ENCODE assay signal across 8 cellular contexts in genomic region chr17:17496189-17497064, GRCh38. TPM values are rescaled to one million over a fixed set of nuclear protein-coding genes. Genes with fewer than 3 reads are reported as not detected.
DNase-seq lines count a peak whose midpoint lies in the region; ATAC-seq and TF ChIP-seq lines count a peak whose summit lies in the region.

Gene RASD1 (minus strand): TSS chr17:17496395. CDS start chr17:17496181, 214 bp downstream.

- no peak within 1 kb of the TSS for H4K91ac ChIP-seq in trophoblast cell (ENCODE audit: low read depth, low read length)

- peak within 1 kb of the TSS; percentile 79 for H2AFZ ChIP-seq in trophoblast cell (ENCODE audit: insufficient read depth, low read length, poor library complexity)

- H3K27me3 Mint-ChIP-seq in activated naive CD8-positive, alpha-beta T cell treated with anti-CD3 and anti-CD28 coated beads, Interleukin-2, amount 10 ng/mL, durations not matched to agents 7 days and 5 days, result peaks cover 21% of the 10 kb centered on the region

- DNase-seq in Caki2 (ENCODE audit: low read depth) (peak; percentile 65), LHCN-M2 (ENCODE audit: low read depth) (peak; percentile 72), cardiac muscle cell (ENCODE audit: low read depth in 1 of 2, low spot score in 1 of 2) (peak; percentile 92 to 93), trophoblast cell (peak; percentile 87 to 89), tibial artery (peak; percentile 83 to 94)
- DNase-seq in activated naive CD8-positive, alpha-beta T cell treated with anti-CD3 and anti-CD28 coated beads, Interleukin-2, amount 10 ng/mL, durations not matched to agents 7 days and 5 days, result peak; percentile 93

- peaks cover 13% of the 10 kb centered on the region for H3K4me1 Mint-ChIP-seq in activated naive CD8-positive, alpha-beta T cell treated with anti-CD3 and anti-CD28 coated beads, Interleukin-2, amount 10 ng/mL, durations not matched to agents 7 days and 5 days

- H3K14ac ChIP-seq in trophoblast cell (ENCODE audit: low read length), result no peak within 1 kb of the TSS

- H4K12ac ChIP-seq in trophoblast cell (ENCODE audit: low read depth, low read length), result peak within 1 kb of the TSS; percentile 0

- no peak within 1 kb of the TSS for H2BK5ac ChIP-seq in trophoblast cell (ENCODE audit: low read depth, low read length, poor library complexity)

- H3K4me1 ChIP-seq in cardiac muscle cell (ENCODE audit: low read depth) (no peaks in the 10 kb centered on the region), trophoblast cell (ENCODE audit: control insufficient read depth in 1 of 2, insufficient read depth in 2 of 2, low read length in 2 of 2) (peaks cover 10 to 19% of the 10 kb centered on the region in 2 experiments), tibial artery (peaks cover 0 to 35% (median 19%) of the 10 kb centered on the region in 4 donors)

- POLR2A ChIA-PET in activated naive CD8-positive, alpha-beta T cell treated with anti-CD3 and anti-CD28 coated beads, Interleukin-2, amount 10 ng/mL, durations not matched to agents 7 days and 5 days (lab: Charles Lee), result interaction anchor here (0.6 to 2.8 kb wide), 5 partner anchors 9 to 270 kb away, joined by 3 to 13 read pairs (median 4); no protein-coding TSS in a partner anchor

- no peak within 1 kb of the TSS for H3K27ac Mint-ChIP-seq in activated naive CD8-positive, alpha-beta T cell treated with anti-CD3 and anti-CD28 coated beads, Interleukin-2, amount 10 ng/mL, durations not matched to agents 7 days and 5 days

- peak; percentile 63 for TF ChIP-seq CTCF in cardiac muscle cell (IDR thresholded peaks at IDR 0.05; ENCODE audit: low read depth, low read length)
- peak; percentile 93 to 94 for TF ChIP-seq CTCF in tibial artery (IDR thresholded peaks at IDR 0.05)

- peak within 1 kb of the TSS; percentile 75 for H3K27ac ChIP-seq in cardiac muscle cell
- H3K27ac ChIP-seq in trophoblast cell (ENCODE audit: low read depth, low read length), result no peak within 1 kb of the TSS
- peak within 1 kb of the TSS; percentile 57 to 76 for H3K27ac ChIP-seq in tibial artery

- H3K9me3 Mint-ChIP-seq in activated naive CD8-positive, alpha-beta T cell treated with anti-CD3 and anti-CD28 coated beads, Interleukin-2, amount 10 ng/mL, durations not matched to agents 7 days and 5 days, result no peaks in the 10 kb centered on the region

- peak within 1 kb of the TSS; percentile 76 for H3K4me3 Mint-ChIP-seq in activated naive CD8-positive, alpha-beta T cell treated with anti-CD3 and anti-CD28 coated beads, Interleukin-2, amount 10 ng/mL, durations not matched to agents 7 days and 5 days

- H2BK12ac ChIP-seq in trophoblast cell (ENCODE audit: low read length), result no peak within 1 kb of the TSS

- H3K18ac ChIP-seq in trophoblast cell (ENCODE audit: low read length), result no peak within 1 kb of the TSS

- H3K9me3 ChIP-seq in cardiac muscle cell (ENCODE audit: low read depth), result no peaks in the 10 kb centered on the region
- H3K9me3 ChIP-seq in trophoblast cell (ENCODE audit: insufficient read depth, low read depth, low read length), result peaks cover 2% of the 10 kb centered on the region
- no peaks in the 10 kb centered on the region for H3K9me3 ChIP-seq in tibial artery

- peak within 1 kb of the TSS; percentile 42 for H4K8ac ChIP-seq in trophoblast cell (ENCODE audit: low read depth, low read length)

- H3K4me2 ChIP-seq in trophoblast cell (ENCODE audit: low read length), result peak within 1 kb of the TSS; percentile 79

- H3K4me3 ChIP-seq in cardiac muscle cell (peak within 1 kb of the TSS; percentile 53), trophoblast cell (ENCODE audit: low read depth, low read length) (peak within 1 kb of the TSS; percentile 66), tibial artery (peak within 1 kb of the TSS; percentile 58 to 80)

- H3K9ac ChIP-seq in trophoblast cell (ENCODE audit: low read length), result no peak within 1 kb of the TSS

- no peak within 1 kb of the TSS for H3K4ac ChIP-seq in trophoblast cell (ENCODE audit: low read depth, low read length)

- no peak within 1 kb of the TSS for H3K23ac ChIP-seq in trophoblast cell (ENCODE audit: low read length)

- no CpG with 5 or more reads among the region's 93 CpGs for WGBS in trophoblast cell (ENCODE audit: extremely low coverage, insufficient coverage, insufficient read length)

- peaks cover 12% of the 10 kb centered on the region for H3K36me3 Mint-ChIP-seq in activated naive CD8-positive, alpha-beta T cell treated with anti-CD3 and anti-CD28 coated beads, Interleukin-2, amount 10 ng/mL, durations not matched to agents 7 days and 5 days

- no peaks in the 10 kb centered on the region for H3K79me1 ChIP-seq in trophoblast cell (ENCODE audit: low read length)

- peak; percentile 66 for ATAC-seq in GM21619 (IDR thresholded peaks at IDR 0.05; ENCODE audit: unreplicated experiment)
- ATAC-seq in SK-N-SH treated with all-trans-retinoic acid at 6 μM for 48 hours, result peak; percentile 92
- ATAC-seq in activated naive CD8-positive, alpha-beta T cell treated with anti-CD3 and anti-CD28 coated beads, Interleukin-2, amount 10 ng/mL, durations not matched to agents 7 days and 5 days (ENCODE audit: low read depth), result peak; percentile 84

- in situ Hi-C loops in Caki2 (cut with HindIII; ENCODE audit: low pct_unique_long_range_greater_than_20kb, low sequenced_read_pairs), result no loop called here

- no peak within 1 kb of the TSS for H2AK5ac ChIP-seq in trophoblast cell (ENCODE audit: low read length)

- no peaks in the 10 kb centered on the region for H3K79me2 ChIP-seq in trophoblast cell (ENCODE audit: control insufficient read depth, insufficient read depth, low read length, poor library complexity)

- no peaks in the 10 kb centered on the region for H3K36me3 ChIP-seq in cardiac muscle cell
- peaks cover 9 to 15% of the 10 kb centered on the region in 2 experiments for H3K36me3 ChIP-seq in trophoblast cell (ENCODE audit: control insufficient read depth in 1 of 2, insufficient read depth in 2 of 2, low read length in 2 of 2)
- peaks cover 5 to 15% (median 11%) of the 10 kb centered on the region in 3 donors for H3K36me3 ChIP-seq in tibial artery

- peaks cover 16% of the 10 kb centered on the region for H3K27me3 ChIP-seq in cardiac muscle cell
- H3K27me3 ChIP-seq in trophoblast cell (ENCODE audit: insufficient read depth, low read length), result peaks cover 17% of the 10 kb centered on the region
- no peaks in the 10 kb centered on the region for H3K27me3 ChIP-seq in tibial artery

- H2BK120ac ChIP-seq in trophoblast cell (ENCODE audit: insufficient read depth, low read length, poor library complexity), result no peak within 1 kb of the TSS

- intact Hi-C loops in tibial artery (cut with DNase I; ENCODE audit: low total_unique reads), result loop anchor here (5.0 kb wide), 2 partner anchors 71 to 96 kb away; partner anchors contain the start of gene PEMT

TF ChIP-seq in SK-N-SH treated with all-trans-retinoic acid at 6 μM for 48 hours, 23 proteins besides CTCF, POLR2A, EP300 and RAD21:
- TF ChIP-seq PATZ1 (CRISPR knock-in tag; IDR thresholded peaks at IDR 0.05; ENCODE audit: borderline replicate concordance) (0 out of 2 replicates have a peak, but pooled peaks have one; percentile 70), CSDC2 (CRISPR knock-in tag; IDR thresholded peaks at IDR 0.05) (no peak), ZFP3 (CRISPR knock-in tag; IDR thresholded peaks at IDR 0.05) (peak; percentile 69; the same call in 1 of the 2 replicates), ISL1 (CRISPR knock-in tag; IDR thresholded peaks at IDR 0.05) (no peak), TSHZ2 (CRISPR knock-in tag; IDR thresholded peaks at IDR 0.05) (0 out of 2 replicates have a peak, but pooled peaks have one; percentile 24)

RNA-seq across cellular contexts. Expression of gene RASD1, which starts in this region (rescaled TPM):
- not detected in 2 replicates for total RNA-seq in Caki2 (2014; rRNA removed; shearing (Covaris generic); ENCODE audit: low replicate concordance)
- total RNA-seq in LHCN-M2 (2014; rRNA removed), result 0.19 TPM in 1 of 2 replicates, not detected in the other
- polyA plus RNA-seq in LHCN-M2 (2012), result 0.09 TPM
- 1 to 10 TPM; 1.3 to 2.3 TPM for total RNA-seq in activated naive CD8-positive, alpha-beta T cell treated with anti-CD3 and anti-CD28 coated beads, Interleukin-2, amount 10 ng/mL, durations not matched to agents 7 days and 5 days
- total RNA-seq in cardiac muscle cell, result 17.1 and 28.4 TPM in 2 replicates
- 22.0 and 24.3 TPM in 2 replicates for polyA plus RNA-seq in cardiac muscle cell
- 0.49 and 0.68 TPM in 2 replicates for polyA plus RNA-seq in trophoblast cell (2013)

Comparison
In these comparisons a context has a peak if more than half of its experiments do, and no peak if none do; other contexts are left out.
1. Peak in DNase-seq in Caki2; RNA of the gene not detected or under 1 TPM.
2. Peak in DNase-seq in LHCN-M2; RNA of the gene not detected or under 1 TPM.